In genomic region chr1:153633747-153634665, GRCh38 we compare ENCODE assay signal across 8 cellular contexts. TPM values are rescaled to one million over a fixed set of nuclear protein-coding genes. Genes with fewer than 3 reads are reported as not detected.
DNase-seq lines count a peak whose midpoint lies in the region; ATAC-seq, FAIRE-seq and TF ChIP-seq lines count a peak whose summit lies in the region.

TSS of gene CHTOP (plus strand) at chr1:153634066. CDS start at chr1:153636589, 2,523 bp downstream.

- peak within 1 kb of the TSS; percentile 99 for H3K4ac ChIP-seq in trophoblast cell (ENCODE audit: low read depth, low read length)

- peaks cover 12% of the 10 kb centered on the region for H3K79me2 ChIP-seq in trophoblast cell (ENCODE audit: control insufficient read depth, insufficient read depth, low read length, poor library complexity)

- H3K4me2 ChIP-seq in trophoblast cell (ENCODE audit: low read length): peak within 1 kb of the TSS; percentile 75

- POLR2A ChIA-PET in T-cell (lab: Charles Lee): interaction anchor here (0.6 to 1.9 kb wide), 16 partner anchors 9 to 589 kb away, joined by 3 to 9 read pairs (median 3); partner anchors contain the start of genes ILF2 (in 1 of the 2), INTS3 (in 1 of the 2), JTB (in 1 of the 2) and S100A4 (in 1 of the 2)

- H2AFZ ChIP-seq in trophoblast cell (ENCODE audit: insufficient read depth, low read length, poor library complexity): peak within 1 kb of the TSS; percentile 98

- peak in 2 of 5 experiments; percentile 43 to 48 for TF ChIP-seq CTCF in transverse colon (IDR thresholded peaks at IDR 0.05)

- peak within 1 kb of the TSS; percentile 100 for H3K14ac ChIP-seq in trophoblast cell (ENCODE audit: low read length)

- H4K8ac ChIP-seq in trophoblast cell (ENCODE audit: low read depth, low read length): peak within 1 kb of the TSS; percentile 100

- no peaks in the 10 kb centered on the region for H3K9me3 Mint-ChIP-seq in T-cell

- peak within 1 kb of the TSS; percentile 100 for H2BK5ac ChIP-seq in trophoblast cell (ENCODE audit: low read depth, low read length, poor library complexity)

- TF ChIP-seq POLR2A in GM12891 (IDR thresholded peaks at IDR 0.05; ENCODE audit: low read depth, low read length) (peak; percentile 97), transverse colon (IDR thresholded peaks at IDR 0.05) (peak; percentile 91)

- peak; percentile 94 for DNase-seq in GM12891 (ENCODE audit: insufficient read length, low spot score)
- peak; percentile 92 for DNase-seq in NCI-H1436 treated with DMSO at 0.1 percent for 48 hours (lab: John Stamatoyannopoulos, UW)
- peak; percentile 88 to 99 (median 94) for DNase-seq in T-cell
- DNase-seq in cardiac septum (ENCODE audit: low spot score): peak; percentile 99
- DNase-seq in trophoblast cell: peak; percentile 98 to 100
- peak; percentile 99 for DNase-seq in transverse colon

- no peak within 1 kb of the TSS for H3K23ac ChIP-seq in trophoblast cell (ENCODE audit: low read length)

- peak within 1 kb of the TSS; percentile 100 for H3K18ac ChIP-seq in trophoblast cell (ENCODE audit: low read length)

- peak within 1 kb of the TSS; percentile 100 for H4K12ac ChIP-seq in trophoblast cell (ENCODE audit: low read depth, low read length)

- intact Hi-C loops in cardiac septum (cut with DNase I) (loop anchor here (2.0 to 5.0 kb wide), 2 partner anchors 25 to 127 kb away; partner anchors contain the start of gene SNAPIN), transverse colon (cut with DNase I; ENCODE audit: low total_unique reads) (no loop called here)

- peak within 1 kb of the TSS; percentile 100 for H2BK120ac ChIP-seq in trophoblast cell (ENCODE audit: insufficient read depth, low read length, poor library complexity)

- H3K27ac ChIP-seq in adipose tissue (ENCODE audit: low read depth, low read length) (peak within 1 kb of the TSS; percentile 63), trophoblast cell (ENCODE audit: low read depth, low read length) (peak within 1 kb of the TSS; percentile 99), transverse colon (peak within 1 kb of the TSS; percentile 95 to 98 (median 96))

- H3K79me1 ChIP-seq in trophoblast cell (ENCODE audit: low read length): peaks cover 4% of the 10 kb centered on the region

- H3K36me3 Mint-ChIP-seq in T-cell: peaks cover 16% of the 10 kb centered on the region

- H3K9me3 ChIP-seq in trophoblast cell (ENCODE audit: insufficient read depth, low read depth, low read length) (peaks cover 4% of the 10 kb centered on the region), transverse colon (no peaks in the 10 kb centered on the region)

- ATAC-seq in HG02840 (IDR thresholded peaks at IDR 0.05; ENCODE audit: low FRiP score, unreplicated experiment) (peak; percentile 92), T-cell (replicated peaks in 1 of 4) (peak; percentile 89 to 96 (median 90))

- peaks cover 7 to 8% of the 10 kb centered on the region in 2 experiments for H3K4me1 ChIP-seq in trophoblast cell (ENCODE audit: control insufficient read depth in 1 of 2, insufficient read depth in 2 of 2, low read length in 2 of 2)
- H3K4me1 ChIP-seq in transverse colon: peaks cover 20 to 69% (median 47%) of the 10 kb centered on the region in 4 donors

- H3K4me3 ChIP-seq in trophoblast cell (ENCODE audit: low read depth, low read length): peak within 1 kb of the TSS; percentile 90
- peak within 1 kb of the TSS; percentile 53 to 88 (median 65) for H3K4me3 ChIP-seq in transverse colon

- H3K4me1 Mint-ChIP-seq in T-cell: peaks cover 38 to 46% (median 41%) of the 10 kb centered on the region in 3 donors

- peak within 1 kb of the TSS; percentile 97 to 100 (median 98) for H3K4me3 Mint-ChIP-seq in T-cell

- peak within 1 kb of the TSS; percentile 42 for H2BK12ac ChIP-seq in trophoblast cell (ENCODE audit: low read length)

- FAIRE-seq in GM12891 (lab: Jason Lieb, UNC): peak; percentile 98

- WGBS in adipose tissue, 3 donors: 1 to 2% (median 2%) methylated on average over 65 of the region's 65 CpGs
- WGBS in trophoblast cell (ENCODE audit: extremely low coverage, insufficient coverage, insufficient read length): no CpG with 5 or more reads among the region's 65 CpGs
- WGBS in transverse colon (ENCODE audit: low coverage in 1 of 2), 2 donors: 3% methylated on average over 8 to 43 of the region's 65 CpGs

- peak within 1 kb of the TSS; percentile 98 for H3K9ac ChIP-seq in trophoblast cell (ENCODE audit: low read length)

- H2AK5ac ChIP-seq in trophoblast cell (ENCODE audit: low read length): peak within 1 kb of the TSS; percentile 100

- in situ Hi-C loops in transverse colon (cut with MboI; ENCODE audit: low pct_ligation_motif_present in 1 of 4, low pct_unique_long_range_greater_than_20kb in 1 of 4, low sequenced_read_pairs in 3 of 4): no loop called here

- peak within 1 kb of the TSS; percentile 100 for H4K91ac ChIP-seq in trophoblast cell (ENCODE audit: low read depth, low read length)

- H3K27me3 Mint-ChIP-seq in T-cell: no peaks in the 10 kb centered on the region

- H3K27ac Mint-ChIP-seq in T-cell: peak within 1 kb of the TSS; percentile 99 to 100

- H3K27me3 ChIP-seq in trophoblast cell (ENCODE audit: insufficient read depth, low read length): no peaks in the 10 kb centered on the region
- no peaks in the 10 kb centered on the region for H3K27me3 ChIP-seq in transverse colon

- no peak for TF ChIP-seq EP300 in transverse colon (IDR thresholded peaks at IDR 0.05; ENCODE audit: low read depth)

- H3K36me3 ChIP-seq in trophoblast cell (ENCODE audit: control insufficient read depth in 1 of 2, insufficient read depth in 2 of 2, low read length in 2 of 2) (peaks cover 22 to 25% of the 10 kb centered on the region in 2 experiments), transverse colon (peaks cover 0 to 28% (median 14%) of the 10 kb centered on the region in 4 donors)

- CTCF ChIA-PET in T-cell (lab: Charles Lee): interaction anchor here in 1 of 2 donors (0.6 to 1.5 kb wide), 9 partner anchors 13 to 353 kb away, joined by 3 to 10 read pairs (median 4); partner anchors contain the start of genes INTS3, RAB13 and SNAPIN

TF ChIP-seq in GM12891, 5 proteins besides CTCF, POLR2A, EP300 and RAD21:
- peak; percentile 87; the same call in 1 of the 2 replicates for TF ChIP-seq POU2F2 (IDR thresholded peaks at IDR 0.05; ENCODE audit: low read depth, low read length)
- peak; percentile 97 for TF ChIP-seq POLR2AphosphoS5 (IDR thresholded peaks at IDR 0.05; ENCODE audit: low read depth, low read length)
- TF ChIP-seq TAF1 (IDR thresholded peaks at IDR 0.05; ENCODE audit: low read depth, low read length): peak; percentile 76
- TF ChIP-seq SPI1 (IDR thresholded peaks at IDR 0.05; ENCODE audit: low read depth, low read length): no peak
- no peak for TF ChIP-seq PAX5 (IDR thresholded peaks at IDR 0.05; ENCODE audit: insufficient read depth, low read length, severe bottlenecking)

RNA-seq across cellular contexts. Expression of gene CHTOP, which starts in this region (rescaled TPM):
- polyA plus RNA-seq in GM12891 (2012; ENCODE audit: low read depth, missing spikeins): 41.7 TPM
- total RNA-seq in T-cell (100 to 1,000 TPM in 3 of 5 donors, 10 to 100 TPM in 2; 76.7 to 131 (median 130) TPM), cardiac septum (90.4 TPM), transverse colon (10 to 100 TPM; 35.2 to 86.1 (median 65.2) TPM)
- 10 to 100 TPM; 35.6 to 43.7 (median 40.3) TPM for polyA plus RNA-seq in adipose tissue
- 72.8 and 73.0 TPM in 2 replicates for polyA plus RNA-seq in trophoblast cell (2013)

Comparison
In these comparisons a context has a peak if more than half of its experiments do, and no peak if none do; other contexts are left out.
1. Peak in every context shown above with its lines: DNase-seq, ATAC-seq, H3K4me3 ChIP-seq and H3K27ac ChIP-seq.